ENCODE assay signal across 9 cellular contexts in genomic region chr6:149235130-149235561, GRCh38.
A peak's percentile ranks its signal among the peaks of the same experiment; 100 is the strongest.
DNase-seq lines count a peak whose midpoint lies in the region; ATAC-seq, FAIRE-seq and TF ChIP-seq lines count a peak whose summit lies in the region.
"Had no signal": no experiment of that assay in that cellular context is flagged by ENCODE, and none has a peak within 500 bp of the region (broad histone marks: within the 10 kb centered on the region; RNA-seq: fewer than 3 reads in every experiment).

No MANE protein-coding gene starts in this region.

- no peak overlapping the region for H3K14ac ChIP-seq in mesenchymal stem cell (ENCODE audit: low read length in 2 of 2)

- H3K4me1 ChIP-seq in mesenchymal stem cell (ENCODE audit: control insufficient read depth, insufficient read depth, low read depth, low read length) (peaks cover 16% of the 10 kb centered on the region), kidney (ENCODE audit: control insufficient read depth in 1 of 2, insufficient read depth in 1 of 2, low read depth in 1 of 2, low read length in 2 of 2) (no peaks in the 10 kb centered on the region)

- H3K27me3 Mint-ChIP-seq in natural killer cell treated with Interleukin-12 subunit alpha and Interleukin-12 subunit beta and Interleukin-15 and Interleukin-18, amount 100 ng/mL, for 72 hours, result peaks cover 0 to 3% of the 10 kb centered on the region in 2 donors
- peaks cover 0 to 2% of the 10 kb centered on the region in 2 donors for H3K27me3 Mint-ChIP-seq in natural killer cell (ENCODE audit: low read depth in 2 of 2)
- no peaks in the 10 kb centered on the region for H3K27me3 Mint-ChIP-seq in activated naive CD8-positive, alpha-beta T cell
- H3K27me3 Mint-ChIP-seq in WTC11 (ENCODE audit: low read depth), result no peaks in the 10 kb centered on the region

- H2BK120ac ChIP-seq in mesenchymal stem cell (ENCODE audit: low read depth, low read length), result no peak overlapping the region

- H2BK15ac ChIP-seq in mesenchymal stem cell (ENCODE audit: low read depth, poor library complexity, severe bottlenecking), result no peak overlapping the region

- H3K9me3 ChIP-seq in mesenchymal stem cell (ENCODE audit: control insufficient read depth, low read length) (peaks cover 25% of the 10 kb centered on the region), kidney (ENCODE audit: control insufficient read depth in 1 of 2, low read length in 2 of 2) (peaks cover 0 to 5% of the 10 kb centered on the region in 2 donors)
- H3K9me3 ChIP-seq: thoracic aorta had no signal

- 13% methylated on average over 3 of the region's 3 CpGs for WGBS in mesenchymal stem cell

- no peak for DNase-seq in natural killer cell treated with Interleukin-12 subunit alpha and Interleukin-12 subunit beta and Interleukin-15 and Interleukin-18, amount 100 ng/mL, for 72 hours (ENCODE audit: low spot score)
- DNase-seq in natural killer cell (no peak), NB4 (ENCODE audit: low read depth) (peak; percentile 62), mesenchymal stem cell (peak; percentile 73), kidney (no peak), WTC11 (ENCODE audit: low spot score) (no peak)

- no peaks in the 10 kb centered on the region for H3K9me3 Mint-ChIP-seq in natural killer cell treated with Interleukin-12 subunit alpha and Interleukin-12 subunit beta and Interleukin-15 and Interleukin-18, amount 100 ng/mL, for 72 hours
- H3K9me3 Mint-ChIP-seq in natural killer cell, result no peaks in the 10 kb centered on the region
- H3K9me3 Mint-ChIP-seq in activated naive CD8-positive, alpha-beta T cell (ENCODE audit: low read depth), result peaks cover 19% of the 10 kb centered on the region
- peaks cover 8% of the 10 kb centered on the region; the same call in 1 of the 2 replicates for H3K9me3 Mint-ChIP-seq in WTC11

- no peak overlapping the region for H3K4me3 Mint-ChIP-seq in natural killer cell treated with Interleukin-12 subunit alpha and Interleukin-12 subunit beta and Interleukin-15 and Interleukin-18, amount 100 ng/mL, for 72 hours
- H3K4me3 Mint-ChIP-seq in natural killer cell (no peak overlapping the region), WTC11 (no peak overlapping the region)
- H3K4me3 Mint-ChIP-seq in activated naive CD8-positive, alpha-beta T cell, result peak overlapping the region; percentile 86

- CTCF ChIA-PET in WTC11 (lab: Charles Lee), result no interaction called here

- H3K27me3 ChIP-seq in mesenchymal stem cell (ENCODE audit: control insufficient read depth in 1 of 2, insufficient read depth in 1 of 2, low read length in 2 of 2), result no peaks in the 10 kb centered on the region

- H4K8ac ChIP-seq in mesenchymal stem cell (ENCODE audit: low read length), result no peak overlapping the region

- H3K4me2 ChIP-seq in mesenchymal stem cell (ENCODE audit: low read length, poor library complexity, severe bottlenecking), result no peak overlapping the region

- H2BK5ac ChIP-seq in mesenchymal stem cell (ENCODE audit: low read depth, low read length, poor library complexity, severe bottlenecking), result no peak overlapping the region

- H2BK12ac ChIP-seq in mesenchymal stem cell (ENCODE audit: low read length in 2 of 2), result peak overlapping the region in 1 of 2 experiments; percentile 42

- no peaks in the 10 kb centered on the region for H3K36me3 ChIP-seq in mesenchymal stem cell (ENCODE audit: control insufficient read depth in 1 of 2, insufficient read depth in 2 of 2, low read depth in 1 of 2, low read length in 2 of 2)
- no peaks in the 10 kb centered on the region for H3K36me3 ChIP-seq in kidney (ENCODE audit: control insufficient read depth in 1 of 2, insufficient read depth in 2 of 2, low read length in 2 of 2)
- H3K36me3 ChIP-seq: thoracic aorta had no signal

- no peak overlapping the region for H3K18ac ChIP-seq in mesenchymal stem cell (ENCODE audit: low read depth in 1 of 2, low read length in 2 of 2)

- no peak overlapping the region for H4K91ac ChIP-seq in mesenchymal stem cell (ENCODE audit: low read length)

- H3K4me1 Mint-ChIP-seq in natural killer cell treated with Interleukin-12 subunit alpha and Interleukin-12 subunit beta and Interleukin-15 and Interleukin-18, amount 100 ng/mL, for 72 hours (ENCODE audit: low read depth in 2 of 2), result peaks cover 24 to 30% of the 10 kb centered on the region in 2 donors
- peaks cover 7 to 19% of the 10 kb centered on the region in 2 donors for H3K4me1 Mint-ChIP-seq in natural killer cell
- H3K4me1 Mint-ChIP-seq in activated naive CD8-positive, alpha-beta T cell (ENCODE audit: low read depth), result peaks cover 62% of the 10 kb centered on the region
- peaks cover 28% of the 10 kb centered on the region for H3K4me1 Mint-ChIP-seq in WTC11

- no peak for TF ChIP-seq POLR2A in NB4 (IDR thresholded peaks at IDR 0.05; ENCODE audit: extremely low read depth, insufficient read length)

- POLR2A ChIA-PET in WTC11 (lab: Charles Lee), result no interaction called here

- no peak overlapping the region for H3K4me3 ChIP-seq in NB4 (ENCODE audit: low read depth, low read length)
- H3K4me3 ChIP-seq in mesenchymal stem cell (ENCODE audit: insufficient read depth in 1 of 2, low read depth in 1 of 2, low read length in 2 of 2), result no peak overlapping the region
- H3K4me3 ChIP-seq in kidney (ENCODE audit: low read length in 2 of 2), result no peak overlapping the region
- H3K4me3 ChIP-seq: thoracic aorta had no signal

- H3K27ac ChIP-seq in mesenchymal stem cell (ENCODE audit: low read length, poor library complexity, severe bottlenecking) (peak overlapping the region; percentile 34), kidney (ENCODE audit: low read depth in 2 of 2, low read length in 2 of 2) (no peak overlapping the region)
- H3K27ac ChIP-seq: thoracic aorta had no signal

- H3K27ac Mint-ChIP-seq in natural killer cell treated with Interleukin-12 subunit alpha and Interleukin-12 subunit beta and Interleukin-15 and Interleukin-18, amount 100 ng/mL, for 72 hours, result peak overlapping the region; percentile 80 to 88
- no peak overlapping the region for H3K27ac Mint-ChIP-seq in natural killer cell
- H3K27ac Mint-ChIP-seq in activated naive CD8-positive, alpha-beta T cell, result peak overlapping the region; percentile 98
- no peak overlapping the region for H3K27ac Mint-ChIP-seq in WTC11

- no peaks in the 10 kb centered on the region for H3K79me1 ChIP-seq in mesenchymal stem cell (replicated peaks; ENCODE audit: low read length, poor library complexity, severe bottlenecking)

- peaks cover 11% of the 10 kb centered on the region for H3K36me3 Mint-ChIP-seq in natural killer cell treated with Interleukin-12 subunit alpha and Interleukin-12 subunit beta and Interleukin-15 and Interleukin-18, amount 100 ng/mL, for 72 hours
- H3K36me3 Mint-ChIP-seq in natural killer cell, result no peaks in the 10 kb centered on the region
- peaks cover 16% of the 10 kb centered on the region for H3K36me3 Mint-ChIP-seq in activated naive CD8-positive, alpha-beta T cell
- no peaks in the 10 kb centered on the region for H3K36me3 Mint-ChIP-seq in WTC11

- TF ChIP-seq CTCF in natural killer cell (IDR thresholded peaks at IDR 0.05) (no peak), NB4 (IDR thresholded peaks at IDR 0.05; ENCODE audit: low read depth, low read length) (no peak), kidney (IDR thresholded peaks at IDR 0.05; ENCODE audit: borderline replicate concordance, extremely low read depth, insufficient read depth) (no peak), WTC11 (IDR thresholded peaks at IDR 0.05) (no peak)

- ATAC-seq in natural killer cell treated with Interleukin-12 subunit alpha and Interleukin-12 subunit beta and Interleukin-15 and Interleukin-18, amount 100 ng/mL, for 72 hours, result no peak
- no peak for ATAC-seq in natural killer cell
- ATAC-seq in HG02588 (IDR thresholded peaks at IDR 0.05; ENCODE audit: unreplicated experiment), result peak; percentile 87
- ATAC-seq in WTC11, result no peak

- H3K4ac ChIP-seq in mesenchymal stem cell (ENCODE audit: low read depth in 1 of 2, low read length in 2 of 2), result no peak overlapping the region

- H3K23ac ChIP-seq in mesenchymal stem cell (ENCODE audit: low read length in 2 of 2), result no peak overlapping the region

- H3K9ac ChIP-seq in mesenchymal stem cell (ENCODE audit: low read length) (no peak overlapping the region), kidney (ENCODE audit: low read length in 2 of 2) (no peak overlapping the region)

- peak overlapping the region; percentile 43 for H2AK5ac ChIP-seq in mesenchymal stem cell (ENCODE audit: low read length, severe bottlenecking)

- no peak for FAIRE-seq in kidney (lab: Jason Lieb, UNC)

- no peak overlapping the region for H2AFZ ChIP-seq in mesenchymal stem cell (ENCODE audit: low read depth, low read length)

- intact Hi-C loops in natural killer cell (cut with micrococcal nuclease), result no loop called here
- intact Hi-C loops in kidney (cut with DNase I), result no loop called here

TF ChIP-seq in WTC11, 78 proteins besides CTCF, POLR2A, EP300 and RAD21:
- TF ChIP-seq, protein P1, sequence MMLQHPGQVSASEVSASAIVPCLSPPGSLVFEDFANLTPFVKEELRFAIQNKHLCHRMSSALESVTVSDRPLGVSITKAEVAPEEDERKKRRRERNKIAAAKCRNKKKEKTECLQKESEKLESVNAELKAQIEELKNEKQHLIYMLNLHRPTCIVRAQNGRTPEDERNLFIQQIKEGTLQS (CRISPR knock-in tag; conservative IDR thresholded peaks at IDR 0.05), result no peak
- TF ChIP-seq NR3C1 (CRISPR knock-in tag; conservative IDR thresholded peaks at IDR 0.05; ENCODE audit: low read depth) (no peak), ELF4 (CRISPR knock-in tag; IDR thresholded peaks at IDR 0.05; ENCODE audit: low read depth) (no peak)

Comparison
In these comparisons a context has a peak if more than half of its experiments do, and no peak if none do; other contexts are left out.
1. H3K27ac Mint-ChIP-seq: peak in natural killer cell treated with Interleukin-12 subunit alpha and Interleukin-12 subunit beta and Interleukin-15 and Interleukin-18, amount 100 ng/mL, for 72 hours (2 of 2) and activated naive CD8-positive, alpha-beta T cell (single experiment); none in natural killer cell (0 of 2) and WTC11 (single experiment).
2. DNase-seq: peak in NB4 (single experiment) and mesenchymal stem cell (single experiment); none in natural killer cell treated with Interleukin-12 subunit alpha and Interleukin-12 subunit beta and Interleukin-15 and Interleukin-18, amount 100 ng/mL, for 72 hours (single experiment), natural killer cell (single experiment), kidney (single experiment) and WTC11 (single experiment).